In the genomic region with DNA sequence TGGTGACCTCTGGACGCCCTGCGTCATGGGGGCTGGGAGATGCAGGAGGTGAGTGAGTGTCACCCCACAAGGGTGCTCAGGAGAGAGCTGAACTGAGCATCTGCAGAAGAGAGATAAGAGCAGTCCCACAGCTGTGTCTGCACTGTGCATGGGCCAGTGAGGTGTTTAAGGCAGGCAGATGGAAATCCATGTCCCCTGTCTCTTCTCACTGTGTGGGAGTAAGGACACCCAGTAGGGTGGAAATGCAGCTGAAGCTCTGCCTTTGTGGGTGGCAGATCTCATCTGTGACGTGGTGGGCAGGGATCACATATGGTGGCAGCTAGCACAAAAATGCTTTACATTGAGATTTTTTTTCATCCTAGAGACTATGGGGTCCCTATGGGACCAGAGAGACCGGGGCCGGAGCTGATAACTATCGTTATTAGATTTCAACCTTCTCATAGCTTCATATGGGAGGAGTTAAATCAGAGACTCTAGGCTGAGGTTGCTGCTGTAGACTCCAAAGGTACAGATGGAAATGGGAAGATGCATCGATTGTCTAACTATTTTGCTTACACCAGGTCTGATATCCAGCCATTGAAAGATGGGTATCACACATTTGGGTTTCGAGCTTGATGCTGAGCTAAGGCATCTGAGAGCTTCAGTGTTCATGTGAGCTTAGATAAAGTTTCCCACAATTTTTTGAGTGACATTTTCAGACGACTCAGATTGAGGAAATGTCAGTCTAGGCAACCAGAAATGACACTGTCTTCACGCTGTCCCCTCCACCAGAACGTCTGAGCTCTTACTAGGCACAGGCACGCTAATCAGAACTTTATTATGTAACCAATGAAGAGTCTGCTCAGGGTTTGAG, we compare ENCODE assay signal across 1 cellular context.
TF ChIP-seq lines count a peak whose summit lies in the region.

No MANE protein-coding gene starts in this region.

TF ChIP-seq in K562, 482 proteins besides CTCF, POLR2A, EP300 and RAD21 (continued from another document and continues in another):
- TF ChIP-seq CBX3 (IDR thresholded peaks at IDR 0.05; ENCODE audit: borderline replicate concordance in 1 of 2, low read length in 2 of 2): peak in 1 of 2 experiments; percentile 93; a peak in 1 of 3 replicates
- TF ChIP-seq, protein P1, sequence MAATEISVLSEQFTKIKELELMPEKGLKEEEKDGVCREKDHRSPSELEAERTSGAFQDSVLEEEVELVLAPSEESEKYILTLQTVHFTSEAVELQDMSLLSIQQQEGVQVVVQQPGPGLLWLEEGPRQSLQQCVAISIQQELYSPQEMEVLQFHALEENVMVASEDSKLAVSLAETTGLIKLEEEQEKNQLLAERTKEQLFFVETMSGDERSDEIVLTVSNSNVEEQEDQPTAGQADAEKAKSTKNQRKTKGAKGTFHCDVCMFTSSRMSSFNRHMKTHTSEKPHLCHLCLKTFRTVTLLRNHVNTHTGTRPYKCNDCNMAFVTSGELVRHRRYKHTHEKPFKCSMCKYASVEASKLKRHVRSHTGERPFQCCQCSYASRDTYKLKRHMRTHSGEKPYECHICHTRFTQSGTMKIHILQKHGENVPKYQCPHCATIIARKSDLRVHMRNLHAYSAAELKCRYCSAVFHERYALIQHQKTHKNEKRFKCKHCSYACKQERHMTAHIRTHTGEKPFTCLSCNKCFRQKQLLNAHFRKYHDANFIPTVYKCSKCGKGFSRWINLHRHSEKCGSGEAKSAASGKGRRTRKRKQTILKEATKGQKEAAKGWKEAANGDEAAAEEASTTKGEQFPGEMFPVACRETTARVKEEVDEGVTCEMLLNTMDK (IDR thresholded peaks at IDR 0.05; ENCODE audit: borderline replicate concordance, insufficient read depth, low read depth, low read length, poor library complexity, severe bottlenecking): no peak
- peak; percentile 87; the same call in 1 of the 2 replicates for TF ChIP-seq NFATC3 (IDR thresholded peaks at IDR 0.05)
- no peak for TF ChIP-seq C11orf30 (IDR thresholded peaks at IDR 0.05; ENCODE audit: low read depth)
- TF ChIP-seq ZNF431 (CRISPR knock-in tag; IDR thresholded peaks at IDR 0.05): peak; percentile 63; the same call in 1 of the 2 replicates
- no peak for TF ChIP-seq ZNF347 (CRISPR knock-in tag; IDR thresholded peaks at IDR 0.05; ENCODE audit: low read depth)
- TF ChIP-seq SRSF3 (IDR thresholded peaks at IDR 0.05; ENCODE audit: insufficient read depth, low read length): no peak
- TF ChIP-seq ZNF224 (CRISPR knock-in tag; IDR thresholded peaks at IDR 0.05): no peak
- TF ChIP-seq ZNF197 (CRISPR knock-in tag; IDR thresholded peaks at IDR 0.05; ENCODE audit: low read depth): peak; percentile 87
- no peak for TF ChIP-seq FOXA1 (IDR thresholded peaks at IDR 0.05; ENCODE audit: borderline replicate concordance)
- TF ChIP-seq, protein P2, sequence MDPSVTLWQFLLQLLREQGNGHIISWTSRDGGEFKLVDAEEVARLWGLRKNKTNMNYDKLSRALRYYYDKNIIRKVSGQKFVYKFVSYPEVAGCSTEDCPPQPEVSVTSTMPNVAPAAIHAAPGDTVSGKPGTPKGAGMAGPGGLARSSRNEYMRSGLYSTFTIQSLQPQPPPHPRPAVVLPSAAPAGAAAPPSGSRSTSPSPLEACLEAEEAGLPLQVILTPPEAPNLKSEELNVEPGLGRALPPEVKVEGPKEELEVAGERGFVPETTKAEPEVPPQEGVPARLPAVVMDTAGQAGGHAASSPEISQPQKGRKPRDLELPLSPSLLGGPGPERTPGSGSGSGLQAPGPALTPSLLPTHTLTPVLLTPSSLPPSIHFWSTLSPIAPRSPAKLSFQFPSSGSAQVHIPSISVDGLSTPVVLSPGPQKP (CRISPR knock-in tag; IDR thresholded peaks at IDR 0.05): no peak
- no peak for TF ChIP-seq ZNF3 (CRISPR knock-in tag; IDR thresholded peaks at IDR 0.05)
- TF ChIP-seq, protein P3, sequence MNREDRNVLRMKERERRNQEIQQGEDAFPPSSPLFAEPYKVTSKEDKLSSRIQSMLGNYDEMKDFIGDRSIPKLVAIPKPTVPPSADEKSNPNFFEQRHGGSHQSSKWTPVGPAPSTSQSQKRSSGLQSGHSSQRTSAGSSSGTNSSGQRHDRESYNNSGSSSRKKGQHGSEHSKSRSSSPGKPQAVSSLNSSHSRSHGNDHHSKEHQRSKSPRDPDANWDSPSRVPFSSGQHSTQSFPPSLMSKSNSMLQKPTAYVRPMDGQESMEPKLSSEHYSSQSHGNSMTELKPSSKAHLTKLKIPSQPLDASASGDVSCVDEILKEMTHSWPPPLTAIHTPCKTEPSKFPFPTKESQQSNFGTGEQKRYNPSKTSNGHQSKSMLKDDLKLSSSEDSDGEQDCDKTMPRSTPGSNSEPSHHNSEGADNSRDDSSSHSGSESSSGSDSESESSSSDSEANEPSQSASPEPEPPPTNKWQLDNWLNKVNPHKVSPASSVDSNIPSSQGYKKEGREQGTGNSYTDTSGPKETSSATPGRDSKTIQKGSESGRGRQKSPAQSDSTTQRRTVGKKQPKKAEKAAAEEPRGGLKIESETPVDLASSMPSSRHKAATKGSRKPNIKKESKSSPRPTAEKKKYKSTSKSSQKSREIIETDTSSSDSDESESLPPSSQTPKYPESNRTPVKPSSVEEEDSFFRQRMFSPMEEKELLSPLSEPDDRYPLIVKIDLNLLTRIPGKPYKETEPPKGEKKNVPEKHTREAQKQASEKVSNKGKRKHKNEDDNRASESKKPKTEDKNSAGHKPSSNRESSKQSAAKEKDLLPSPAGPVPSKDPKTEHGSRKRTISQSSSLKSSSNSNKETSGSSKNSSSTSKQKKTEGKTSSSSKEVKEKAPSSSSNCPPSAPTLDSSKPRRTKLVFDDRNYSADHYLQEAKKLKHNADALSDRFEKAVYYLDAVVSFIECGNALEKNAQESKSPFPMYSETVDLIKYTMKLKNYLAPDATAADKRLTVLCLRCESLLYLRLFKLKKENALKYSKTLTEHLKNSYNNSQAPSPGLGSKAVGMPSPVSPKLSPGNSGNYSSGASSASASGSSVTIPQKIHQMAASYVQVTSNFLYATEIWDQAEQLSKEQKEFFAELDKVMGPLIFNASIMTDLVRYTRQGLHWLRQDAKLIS (CRISPR knock-in tag; IDR thresholded peaks at IDR 0.05): 0 out of 2 replicates have a peak, but pooled peaks have one; percentile 41
- TF ChIP-seq, protein P4, sequence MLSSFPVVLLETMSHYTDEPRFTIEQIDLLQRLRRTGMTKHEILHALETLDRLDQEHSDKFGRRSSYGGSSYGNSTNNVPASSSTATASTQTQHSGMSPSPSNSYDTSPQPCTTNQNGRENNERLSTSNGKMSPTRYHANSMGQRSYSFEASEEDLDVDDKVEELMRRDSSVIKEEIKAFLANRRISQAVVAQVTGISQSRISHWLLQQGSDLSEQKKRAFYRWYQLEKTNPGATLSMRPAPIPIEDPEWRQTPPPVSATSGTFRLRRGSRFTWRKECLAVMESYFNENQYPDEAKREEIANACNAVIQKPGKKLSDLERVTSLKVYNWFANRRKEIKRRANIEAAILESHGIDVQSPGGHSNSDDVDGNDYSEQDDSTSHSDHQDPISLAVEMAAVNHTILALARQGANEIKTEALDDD (IDR thresholded peaks at IDR 0.05): peak; percentile 44; the same call in 1 of the 2 replicates
- TF ChIP-seq TARDBP (IDR thresholded peaks at IDR 0.05): peak; percentile 95
- no peak for TF ChIP-seq DDX20 (tag; IDR thresholded peaks at IDR 0.05; ENCODE audit: low read depth)
- no peak for TF ChIP-seq ZNF707 (CRISPR knock-in tag; conservative IDR thresholded peaks at IDR 0.05)
- TF ChIP-seq, protein P5, sequence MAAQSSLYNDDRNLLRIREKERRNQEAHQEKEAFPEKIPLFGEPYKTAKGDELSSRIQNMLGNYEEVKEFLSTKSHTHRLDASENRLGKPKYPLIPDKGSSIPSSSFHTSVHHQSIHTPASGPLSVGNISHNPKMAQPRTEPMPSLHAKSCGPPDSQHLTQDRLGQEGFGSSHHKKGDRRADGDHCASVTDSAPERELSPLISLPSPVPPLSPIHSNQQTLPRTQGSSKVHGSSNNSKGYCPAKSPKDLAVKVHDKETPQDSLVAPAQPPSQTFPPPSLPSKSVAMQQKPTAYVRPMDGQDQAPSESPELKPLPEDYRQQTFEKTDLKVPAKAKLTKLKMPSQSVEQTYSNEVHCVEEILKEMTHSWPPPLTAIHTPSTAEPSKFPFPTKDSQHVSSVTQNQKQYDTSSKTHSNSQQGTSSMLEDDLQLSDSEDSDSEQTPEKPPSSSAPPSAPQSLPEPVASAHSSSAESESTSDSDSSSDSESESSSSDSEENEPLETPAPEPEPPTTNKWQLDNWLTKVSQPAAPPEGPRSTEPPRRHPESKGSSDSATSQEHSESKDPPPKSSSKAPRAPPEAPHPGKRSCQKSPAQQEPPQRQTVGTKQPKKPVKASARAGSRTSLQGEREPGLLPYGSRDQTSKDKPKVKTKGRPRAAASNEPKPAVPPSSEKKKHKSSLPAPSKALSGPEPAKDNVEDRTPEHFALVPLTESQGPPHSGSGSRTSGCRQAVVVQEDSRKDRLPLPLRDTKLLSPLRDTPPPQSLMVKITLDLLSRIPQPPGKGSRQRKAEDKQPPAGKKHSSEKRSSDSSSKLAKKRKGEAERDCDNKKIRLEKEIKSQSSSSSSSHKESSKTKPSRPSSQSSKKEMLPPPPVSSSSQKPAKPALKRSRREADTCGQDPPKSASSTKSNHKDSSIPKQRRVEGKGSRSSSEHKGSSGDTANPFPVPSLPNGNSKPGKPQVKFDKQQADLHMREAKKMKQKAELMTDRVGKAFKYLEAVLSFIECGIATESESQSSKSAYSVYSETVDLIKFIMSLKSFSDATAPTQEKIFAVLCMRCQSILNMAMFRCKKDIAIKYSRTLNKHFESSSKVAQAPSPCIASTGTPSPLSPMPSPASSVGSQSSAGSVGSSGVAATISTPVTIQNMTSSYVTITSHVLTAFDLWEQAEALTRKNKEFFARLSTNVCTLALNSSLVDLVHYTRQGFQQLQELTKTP (IDR thresholded peaks at IDR 0.05; ENCODE audit: low read depth in 1 of 2, partially characterized antibody in 2 of 2): peak in 1 of 2 experiments; percentile 94
- TF ChIP-seq MECOM (CRISPR knock-in tag; IDR thresholded peaks at IDR 0.05): peak; percentile 84
- TF ChIP-seq FOXK1 (CRISPR knock-in tag; IDR thresholded peaks at IDR 0.05; ENCODE audit: borderline replicate concordance): no peak
- TF ChIP-seq BMI1 (IDR thresholded peaks at IDR 0.05; ENCODE audit: low read length): no peak
- TF ChIP-seq, protein P6, sequence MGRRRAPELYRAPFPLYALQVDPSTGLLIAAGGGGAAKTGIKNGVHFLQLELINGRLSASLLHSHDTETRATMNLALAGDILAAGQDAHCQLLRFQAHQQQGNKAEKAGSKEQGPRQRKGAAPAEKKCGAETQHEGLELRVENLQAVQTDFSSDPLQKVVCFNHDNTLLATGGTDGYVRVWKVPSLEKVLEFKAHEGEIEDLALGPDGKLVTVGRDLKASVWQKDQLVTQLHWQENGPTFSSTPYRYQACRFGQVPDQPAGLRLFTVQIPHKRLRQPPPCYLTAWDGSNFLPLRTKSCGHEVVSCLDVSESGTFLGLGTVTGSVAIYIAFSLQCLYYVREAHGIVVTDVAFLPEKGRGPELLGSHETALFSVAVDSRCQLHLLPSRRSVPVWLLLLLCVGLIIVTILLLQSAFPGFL (CRISPR knock-in tag; IDR thresholded peaks at IDR 0.05): peak; percentile 64; the same call in 1 of the 2 replicates
- TF ChIP-seq MTA2 (IDR thresholded peaks at IDR 0.05; ENCODE audit: low read depth): peak; percentile 99
- TF ChIP-seq, protein P7, sequence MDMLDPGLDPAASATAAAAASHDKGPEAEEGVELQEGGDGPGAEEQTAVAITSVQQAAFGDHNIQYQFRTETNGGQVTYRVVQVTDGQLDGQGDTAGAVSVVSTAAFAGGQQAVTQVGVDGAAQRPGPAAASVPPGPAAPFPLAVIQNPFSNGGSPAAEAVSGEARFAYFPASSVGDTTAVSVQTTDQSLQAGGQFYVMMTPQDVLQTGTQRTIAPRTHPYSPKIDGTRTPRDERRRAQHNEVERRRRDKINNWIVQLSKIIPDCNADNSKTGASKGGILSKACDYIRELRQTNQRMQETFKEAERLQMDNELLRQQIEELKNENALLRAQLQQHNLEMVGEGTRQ (CRISPR knock-in tag; IDR thresholded peaks at IDR 0.05): no peak
- TF ChIP-seq MTA1 (IDR thresholded peaks at IDR 0.05; ENCODE audit: borderline replicate concordance): peak; percentile 92
- TF ChIP-seq CCNT2 (IDR thresholded peaks at IDR 0.05; ENCODE audit: borderline replicate concordance, extremely low read depth, insufficient read length, low read depth, low read length): peak; percentile 96
- TF ChIP-seq, protein P8, sequence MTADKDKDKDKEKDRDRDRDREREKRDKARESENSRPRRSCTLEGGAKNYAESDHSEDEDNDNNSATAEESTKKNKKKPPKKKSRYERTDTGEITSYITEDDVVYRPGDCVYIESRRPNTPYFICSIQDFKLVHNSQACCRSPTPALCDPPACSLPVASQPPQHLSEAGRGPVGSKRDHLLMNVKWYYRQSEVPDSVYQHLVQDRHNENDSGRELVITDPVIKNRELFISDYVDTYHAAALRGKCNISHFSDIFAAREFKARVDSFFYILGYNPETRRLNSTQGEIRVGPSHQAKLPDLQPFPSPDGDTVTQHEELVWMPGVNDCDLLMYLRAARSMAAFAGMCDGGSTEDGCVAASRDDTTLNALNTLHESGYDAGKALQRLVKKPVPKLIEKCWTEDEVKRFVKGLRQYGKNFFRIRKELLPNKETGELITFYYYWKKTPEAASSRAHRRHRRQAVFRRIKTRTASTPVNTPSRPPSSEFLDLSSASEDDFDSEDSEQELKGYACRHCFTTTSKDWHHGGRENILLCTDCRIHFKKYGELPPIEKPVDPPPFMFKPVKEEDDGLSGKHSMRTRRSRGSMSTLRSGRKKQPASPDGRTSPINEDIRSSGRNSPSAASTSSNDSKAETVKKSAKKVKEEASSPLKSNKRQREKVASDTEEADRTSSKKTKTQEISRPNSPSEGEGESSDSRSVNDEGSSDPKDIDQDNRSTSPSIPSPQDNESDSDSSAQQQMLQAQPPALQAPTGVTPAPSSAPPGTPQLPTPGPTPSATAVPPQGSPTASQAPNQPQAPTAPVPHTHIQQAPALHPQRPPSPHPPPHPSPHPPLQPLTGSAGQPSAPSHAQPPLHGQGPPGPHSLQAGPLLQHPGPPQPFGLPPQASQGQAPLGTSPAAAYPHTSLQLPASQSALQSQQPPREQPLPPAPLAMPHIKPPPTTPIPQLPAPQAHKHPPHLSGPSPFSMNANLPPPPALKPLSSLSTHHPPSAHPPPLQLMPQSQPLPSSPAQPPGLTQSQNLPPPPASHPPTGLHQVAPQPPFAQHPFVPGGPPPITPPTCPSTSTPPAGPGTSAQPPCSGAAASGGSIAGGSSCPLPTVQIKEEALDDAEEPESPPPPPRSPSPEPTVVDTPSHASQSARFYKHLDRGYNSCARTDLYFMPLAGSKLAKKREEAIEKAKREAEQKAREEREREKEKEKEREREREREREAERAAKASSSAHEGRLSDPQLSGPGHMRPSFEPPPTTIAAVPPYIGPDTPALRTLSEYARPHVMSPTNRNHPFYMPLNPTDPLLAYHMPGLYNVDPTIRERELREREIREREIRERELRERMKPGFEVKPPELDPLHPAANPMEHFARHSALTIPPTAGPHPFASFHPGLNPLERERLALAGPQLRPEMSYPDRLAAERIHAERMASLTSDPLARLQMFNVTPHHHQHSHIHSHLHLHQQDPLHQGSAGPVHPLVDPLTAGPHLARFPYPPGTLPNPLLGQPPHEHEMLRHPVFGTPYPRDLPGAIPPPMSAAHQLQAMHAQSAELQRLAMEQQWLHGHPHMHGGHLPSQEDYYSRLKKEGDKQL (CRISPR knock-in tag; IDR thresholded peaks at IDR 0.05; ENCODE audit: borderline replicate concordance): no peak; the same call in 1 of the 2 replicates
- no peak for TF ChIP-seq HDGF (IDR thresholded peaks at IDR 0.05)
- TF ChIP-seq ZNF24 (IDR thresholded peaks at IDR 0.05): peak; percentile 87
- TF ChIP-seq ZNF764 (CRISPR knock-in tag; IDR thresholded peaks at IDR 0.05; ENCODE audit: low read depth): no peak
- TF ChIP-seq POLR2H (tag; IDR thresholded peaks at IDR 0.05; ENCODE audit: low read depth): no peak
- no peak for TF ChIP-seq ZNF79 (CRISPR knock-in tag; IDR thresholded peaks at IDR 0.05; ENCODE audit: low read depth)
- no peak for TF ChIP-seq KDM5B (IDR thresholded peaks at IDR 0.05; ENCODE audit: insufficient replicate concordance, low read depth, low read length)
- TF ChIP-seq SAFB2 (IDR thresholded peaks at IDR 0.05; ENCODE audit: borderline replicate concordance, low read depth, low read length, severe bottlenecking): no peak
- peak; percentile 73; the same call in 1 of the 2 replicates for TF ChIP-seq L3MBTL2 (IDR thresholded peaks at IDR 0.05)
- TF ChIP-seq ELF2 (CRISPR knock-in tag; IDR thresholded peaks at IDR 0.05): no peak
- TF ChIP-seq KLF16 (IDR thresholded peaks at IDR 0.05): peak; percentile 99
